17 cellular contexts compared by ENCODE assay signal in genomic region chr1:81559662-81560350, GRCh38.
DNase-seq lines count a peak whose midpoint lies in the region; ATAC-seq, FAIRE-seq and TF ChIP-seq lines count a peak whose summit lies in the region.
"Had no signal": no experiment of that assay in that cellular context is flagged by ENCODE, and none has a peak within 500 bp of the region (broad histone marks: within the 10 kb centered on the region; RNA-seq: fewer than 3 reads in every experiment).

No MANE protein-coding gene starts in this region.

- H3K9me3 ChIP-seq in breast epithelium: no peaks in the 10 kb centered on the region
- no peaks in the 10 kb centered on the region for H3K9me3 ChIP-seq in MM.1S (replicated peaks; ENCODE audit: insufficient read depth, low read length)
- H3K9me3 ChIP-seq in endothelial cell of umbilical vein (replicated peaks; ENCODE audit: control insufficient read depth, insufficient read depth, low read length): no peaks in the 10 kb centered on the region
- no peaks in the 10 kb centered on the region for H3K9me3 ChIP-seq in upper lobe of right lung

- H3K27me3 Mint-ChIP-seq in MCF 10A (ENCODE audit: insufficient read depth, unreplicated experiment): no peaks in the 10 kb centered on the region
- H3K27me3 Mint-ChIP-seq: activated CD4-positive, alpha-beta T cell treated with anti-CD3 and anti-CD28 coated beads, Interleukin-2, amount 10 ng/mL, durations not matched to agents 7 days and 5 days had no signal

- H3K4me2 ChIP-seq in MM.1S (ENCODE audit: low read depth, low read length): no peak overlapping the region
- H3K4me2 ChIP-seq in endothelial cell of umbilical vein (ENCODE audit: insufficient read depth, low read length): no peak overlapping the region
- H3K4me2 ChIP-seq: hepatocyte had no signal

- H4K20me1 ChIP-seq in MM.1S (ENCODE audit: insufficient read depth, low read length) (no peaks in the 10 kb centered on the region), endothelial cell of umbilical vein (replicated peaks; ENCODE audit: control insufficient read depth, extremely low read depth, insufficient read depth, low read length) (no peaks in the 10 kb centered on the region)

- no peak overlapping the region for H3K4me3 Mint-ChIP-seq in MCF 10A (ENCODE audit: unreplicated experiment)
- H3K4me3 Mint-ChIP-seq: activated CD4-positive, alpha-beta T cell treated with anti-CD3 and anti-CD28 coated beads, Interleukin-2, amount 10 ng/mL, durations not matched to agents 7 days and 5 days; activated T-helper 1 cell treated with anti-CD3 and anti-CD28 coated beads, Interleukin-12 subunit alpha, Interleukin-12 subunit beta, Interleukin-2, Interleukin-4 antibody, amounts not matched to agents 30 ng/mL and 10 ng/mL and 1 ng/mL, durations not matched to agents 14 hours and 24 hours and 36 hours had no signal

- H3K79me2 ChIP-seq in MM.1S (ENCODE audit: low read length) (no peaks in the 10 kb centered on the region), endothelial cell of umbilical vein (ENCODE audit: control insufficient read depth, insufficient read depth, low read length) (no peaks in the 10 kb centered on the region)
- H3K79me2 ChIP-seq: hepatocyte, parathyroid adenoma had no signal

- intact Hi-C loops in MCF 10A (cut with micrococcal nuclease): no loop called here
- intact Hi-C loops in breast epithelium (cut with DNase I; ENCODE audit: low total_unique reads): loop anchor here (2.0 kb wide), 1 partner anchor 55 kb away; no protein-coding TSS in a partner anchor
- intact Hi-C loops in endothelial cell of umbilical vein (cut with micrococcal nuclease): no loop called here
- intact Hi-C loops in upper lobe of right lung (cut with DNase I): no loop called here

- no peaks in the 10 kb centered on the region for H3K9me2 ChIP-seq in MM.1S (replicated peaks; ENCODE audit: insufficient read depth, low read length)

- no TSS peak for BruUV-seq in MCF 10A (replicated peaks; lab: Mats Ljungman, UMichigan)
- BruUV-seq in endothelial cell of umbilical vein (replicated peaks; lab: Mats Ljungman, UMichigan): no TSS peak

- H3K4me3 ChIP-seq in breast epithelium: no peak overlapping the region
- no peak overlapping the region for H3K4me3 ChIP-seq in MM.1S (ENCODE audit: low read length)
- no peak overlapping the region for H3K4me3 ChIP-seq in endothelial cell of umbilical vein (replicated peaks in 1 of 3; ENCODE audit: insufficient read depth in 1 of 3, low read depth in 1 of 3, low read length in 3 of 3)
- no peak overlapping the region for H3K4me3 ChIP-seq in upper lobe of right lung
- H3K4me3 ChIP-seq: hepatocyte, lung had no signal

- no peak overlapping the region for H3K27ac Mint-ChIP-seq in MCF 10A (ENCODE audit: low read depth, unreplicated experiment)
- H3K27ac Mint-ChIP-seq: activated CD4-positive, alpha-beta T cell treated with anti-CD3 and anti-CD28 coated beads, Interleukin-2, amount 10 ng/mL, durations not matched to agents 7 days and 5 days; activated T-helper 1 cell treated with anti-CD3 and anti-CD28 coated beads, Interleukin-12 subunit alpha, Interleukin-12 subunit beta, Interleukin-2, Interleukin-4 antibody, amounts not matched to agents 30 ng/mL and 10 ng/mL and 1 ng/mL, durations not matched to agents 14 hours and 24 hours and 36 hours had no signal

- no peak for FAIRE-seq in endothelial cell of umbilical vein (lab: Jason Lieb, UNC)

- H3K36me3 ChIP-seq in breast epithelium (peaks cover 4% of the 10 kb centered on the region), MM.1S (replicated peaks; ENCODE audit: insufficient read depth, low read length) (no peaks in the 10 kb centered on the region), endothelial cell of umbilical vein (ENCODE audit: control insufficient read depth in 2 of 2, extremely low read depth in 1 of 2, insufficient read depth in 2 of 2, low read length in 2 of 2) (no peaks in the 10 kb centered on the region), upper lobe of right lung (no peaks in the 10 kb centered on the region)

- peaks cover 6% of the 10 kb centered on the region for H3K9me3 Mint-ChIP-seq in MCF 10A (ENCODE audit: unreplicated experiment)
- H3K9me3 Mint-ChIP-seq: activated CD4-positive, alpha-beta T cell treated with anti-CD3 and anti-CD28 coated beads, Interleukin-2, amount 10 ng/mL, durations not matched to agents 7 days and 5 days; activated T-helper 1 cell treated with anti-CD3 and anti-CD28 coated beads, Interleukin-12 subunit alpha, Interleukin-12 subunit beta, Interleukin-2, Interleukin-4 antibody, amounts not matched to agents 30 ng/mL and 10 ng/mL and 1 ng/mL, durations not matched to agents 14 hours and 24 hours and 36 hours had no signal

- no peaks in the 10 kb centered on the region for H3K9me1 ChIP-seq in endothelial cell of umbilical vein (replicated peaks; ENCODE audit: control insufficient read depth, extremely low read depth, insufficient read depth, low read length)

- H3K27me3 ChIP-seq in breast epithelium: no peaks in the 10 kb centered on the region
- peaks cover 6% of the 10 kb centered on the region for H3K27me3 ChIP-seq in MM.1S (replicated peaks; ENCODE audit: insufficient read depth, low read length)
- no peaks in the 10 kb centered on the region for H3K27me3 ChIP-seq in endothelial cell of umbilical vein (ENCODE audit: control insufficient read depth in 2 of 2, insufficient read depth in 2 of 2, low read length in 2 of 2)
- H3K27me3 ChIP-seq in upper lobe of right lung: no peaks in the 10 kb centered on the region
- H3K27me3 ChIP-seq: hepatocyte had no signal

- POLR2A ChIA-PET in MCF 10A (lab: Yijun Ruan, JAX) (interaction anchor here (0.6 kb wide), 1 partner anchor 1534 kb away, joined by 3 read pairs; no protein-coding TSS in a partner anchor), endothelial cell of umbilical vein (lab: Charles Lee) (no interaction called here)

- H2AFZ ChIP-seq in MM.1S (ENCODE audit: low read length) (no peak overlapping the region), endothelial cell of umbilical vein (ENCODE audit: low read depth, low read length) (no peak overlapping the region)
- H2AFZ ChIP-seq: hepatocyte, parathyroid adenoma had no signal

- no peaks in the 10 kb centered on the region for H3K4me1 Mint-ChIP-seq in MCF 10A (ENCODE audit: insufficient read depth, unreplicated experiment)
- H3K4me1 Mint-ChIP-seq: activated CD4-positive, alpha-beta T cell treated with anti-CD3 and anti-CD28 coated beads, Interleukin-2, amount 10 ng/mL, durations not matched to agents 7 days and 5 days had no signal

- H3K27ac ChIP-seq in breast epithelium: no peak overlapping the region
- no peak overlapping the region for H3K27ac ChIP-seq in MM.1S (ENCODE audit: low read length)
- no peak overlapping the region for H3K27ac ChIP-seq in endothelial cell of umbilical vein (ENCODE audit: insufficient read depth, low read depth, low read length)
- no peak overlapping the region for H3K27ac ChIP-seq in upper lobe of right lung
- H3K27ac ChIP-seq: hepatocyte, parathyroid adenoma had no signal

- no peaks in the 10 kb centered on the region for H3K36me3 Mint-ChIP-seq in MCF 10A (ENCODE audit: insufficient read depth, unreplicated experiment)

- TF ChIP-seq POLR2A in breast epithelium (IDR thresholded peaks at IDR 0.05) (no peak), endothelial cell of umbilical vein (IDR thresholded peaks at IDR 0.05; ENCODE audit: low read depth, low read length) (no peak)

- H3K9ac ChIP-seq in MM.1S (ENCODE audit: low read length): no peak overlapping the region
- H3K9ac ChIP-seq in endothelial cell of umbilical vein (replicated peaks; ENCODE audit: extremely low read depth, insufficient read depth, low read length): no peak overlapping the region
- H3K9ac ChIP-seq: parathyroid adenoma had no signal

- peaks cover 1% of the 10 kb centered on the region; the same call in 1 of the 2 replicates for H3F3A ChIP-seq in MM.1S (ENCODE audit: insufficient read depth, low read length)

- dilution Hi-C loops in endothelial cell of umbilical vein (cut with MboI; ENCODE audit: extremely low pct_ligation_motif_present, low sequenced_read_pairs): no loop called here

- H3K4me1 ChIP-seq in breast epithelium: no peaks in the 10 kb centered on the region
- H3K4me1 ChIP-seq in MM.1S (ENCODE audit: low read length): 0 out of 2 replicates have a peak, but pooled peaks cover under 1% of the 10 kb centered on the region
- H3K4me1 ChIP-seq in endothelial cell of umbilical vein (ENCODE audit: control insufficient read depth, extremely low read depth, insufficient read depth, low read length): no peaks in the 10 kb centered on the region
- H3K4me1 ChIP-seq in upper lobe of right lung: no peaks in the 10 kb centered on the region
- H3K4me1 ChIP-seq: parathyroid adenoma had no signal

- no peak for ATAC-seq in upper lobe of right lung
- ATAC-seq in GM21447 (IDR thresholded peaks at IDR 0.05; ENCODE audit: unreplicated experiment): no peak
- no peak for ATAC-seq in GM19328 (IDR thresholded peaks at IDR 0.05; ENCODE audit: unreplicated experiment)

- DNase-seq in MCF 10A (ENCODE audit: unreplicated experiment) (peak; percentile 27), breast epithelium (ENCODE audit: low spot score in 2 of 2) (no peak), MM.1S (no peak), endothelial cell of umbilical vein (ENCODE audit: low read depth, low spot score) (peak; percentile 13), upper lobe of right lung (no peak)
- no peak for DNase-seq in stimulated activated CD8-positive, alpha-beta memory T cell treated with anti-CD3 and anti-CD28 coated beads, Interleukin-4, amount 100 ng/mL, for 48 hours
- DNase-seq: activated CD4-positive, alpha-beta T cell treated with anti-CD3 and anti-CD28 coated beads, Interleukin-2, amount 10 ng/mL, durations not matched to agents 7 days and 5 days; AML-193; aorta; NCI-H2171; OCI-M1 had no signal

- CTCF ChIA-PET in MCF 10A (lab: Yijun Ruan, JAX) (interaction anchor here (0.5 to 2.8 kb wide), 4 partner anchors 10 to 230 kb away, joined by 3 to 25 read pairs (median 4); no protein-coding TSS in a partner anchor), endothelial cell of umbilical vein (lab: Charles Lee) (interaction anchor here (1.1 kb wide), 1 partner anchor 201 kb away, joined by 3 read pairs; no protein-coding TSS in a partner anchor)

- TF ChIP-seq CTCF in MCF 10A (IDR thresholded peaks at IDR 0.05; ENCODE audit: unreplicated experiment) (peak; percentile 7), breast epithelium (IDR thresholded peaks at IDR 0.05) (no peak), MM.1S (IDR thresholded peaks at IDR 0.05; ENCODE audit: low read length) (peak; percentile 10; the same call in 1 of the 2 replicates), endothelial cell of umbilical vein (IDR thresholded peaks at IDR 0.05; ENCODE audit: extremely low read depth in 1 of 2, insufficient read depth in 1 of 2, low read depth in 1 of 2, low read length in 2 of 2) (peak in 1 of 2 donors; percentile 10), upper lobe of right lung (IDR thresholded peaks at IDR 0.05) (peak; percentile 18)

TF ChIP-seq in endothelial cell of umbilical vein, 7 proteins besides CTCF, POLR2A, EP300 and RAD21 (continues in another document):
- TF ChIP-seq MYC (IDR thresholded peaks at IDR 0.05; ENCODE audit: low read depth, low read length) (no peak), FOS (IDR thresholded peaks at IDR 0.05; ENCODE audit: borderline replicate concordance, insufficient read depth, low read length) (no peak), JUN (IDR thresholded peaks at IDR 0.05; ENCODE audit: borderline replicate concordance, insufficient read depth, insufficient read length, low read depth) (no peak), GATA2 (IDR thresholded peaks at IDR 0.05; ENCODE audit: insufficient read depth, insufficient read length, low read depth, low read length) (no peak)

Comparison
In these comparisons a context has a peak if more than half of its experiments do, and no peak if none do; other contexts are left out.
1. DNase-seq: peak in MCF 10A (single experiment) and endothelial cell of umbilical vein (single experiment); none in breast epithelium (0 of 2), MM.1S (single experiment), upper lobe of right lung (single experiment) and stimulated activated CD8-positive, alpha-beta memory T cell treated with anti-CD3 and anti-CD28 coated beads, Interleukin-4, amount 100 ng/mL, for 48 hours (single experiment).
2. CTCF ChIP-seq: peak in MCF 10A (single experiment), MM.1S (single experiment) and upper lobe of right lung (single experiment); none in breast epithelium (0 of 3).